In genomic region chr12:89756638-89757321, GRCh38 we compare ENCODE assay signal across 2 cellular contexts.
TF ChIP-seq lines count a peak whose summit lies in the region.

No MANE protein-coding gene starts in this region.

TF ChIP-seq in A549, 52 proteins besides CTCF, POLR2A, EP300 and RAD21 (continued from another document and continues in another):
- no peak for TF ChIP-seq CHD2 (IDR thresholded peaks at IDR 0.05; ENCODE audit: low read length, partially characterized antibody)
- TF ChIP-seq ESRRA (IDR thresholded peaks at IDR 0.05; ENCODE audit: borderline replicate concordance, low read length) = no peak
- no peak for TF ChIP-seq SREBF2 (IDR thresholded peaks at IDR 0.05)
- TF ChIP-seq RNF2 (IDR thresholded peaks at IDR 0.05; ENCODE audit: borderline replicate concordance, low read depth) = no peak
- TF ChIP-seq, protein P1, sequence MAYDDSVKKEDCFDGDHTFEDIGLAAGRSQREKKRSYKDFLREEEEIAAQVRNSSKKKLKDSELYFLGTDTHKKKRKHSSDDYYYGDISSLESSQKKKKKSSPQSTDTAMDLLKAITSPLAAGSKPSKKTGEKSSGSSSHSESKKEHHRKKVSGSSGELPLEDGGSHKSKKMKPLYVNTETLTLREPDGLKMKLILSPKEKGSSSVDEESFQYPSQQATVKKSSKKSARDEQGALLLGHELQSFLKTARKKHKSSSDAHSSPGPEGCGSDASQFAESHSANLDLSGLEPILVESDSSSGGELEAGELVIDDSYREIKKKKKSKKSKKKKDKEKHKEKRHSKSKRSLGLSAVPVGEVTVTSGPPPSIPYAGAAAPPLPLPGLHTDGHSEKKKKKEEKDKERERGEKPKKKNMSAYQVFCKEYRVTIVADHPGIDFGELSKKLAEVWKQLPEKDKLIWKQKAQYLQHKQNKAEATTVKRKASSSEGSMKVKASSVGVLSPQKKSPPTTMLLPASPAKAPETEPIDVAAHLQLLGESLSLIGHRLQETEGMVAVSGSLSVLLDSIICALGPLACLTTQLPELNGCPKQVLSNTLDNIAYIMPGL (CRISPR knock-in tag; IDR thresholded peaks at IDR 0.05; ENCODE audit: borderline replicate concordance) = no peak
- TF ChIP-seq NR3C1 (IDR thresholded peaks at IDR 0.05) = no peak
- no peak for TF ChIP-seq POLR2AphosphoS2 (conservative IDR thresholded peaks at IDR 0.05; ENCODE audit: low read length)
- peak; percentile 6; the same call in 1 of the 3 replicates for TF ChIP-seq SMC3 (IDR thresholded peaks at IDR 0.05)
- TF ChIP-seq FOXS1 (CRISPR knock-in tag; IDR thresholded peaks at IDR 0.05) = no peak
- no peak for TF ChIP-seq KDM1A (IDR thresholded peaks at IDR 0.05; ENCODE audit: low read depth)
- TF ChIP-seq REST (IDR thresholded peaks at IDR 0.05) = no peak
- no peak for TF ChIP-seq RCOR1 (IDR thresholded peaks at IDR 0.05; ENCODE audit: low read depth, low read length)
- TF ChIP-seq RARB (CRISPR knock-in tag; IDR thresholded peaks at IDR 0.05) = no peak
- TF ChIP-seq ELK1 (IDR thresholded peaks at IDR 0.05; ENCODE audit: low read depth, low read length) = no peak
- TF ChIP-seq TP53 (CRISPR knock-in tag; IDR thresholded peaks at IDR 0.05) = no peak
- TF ChIP-seq ZFP36 (IDR thresholded peaks at IDR 0.05; ENCODE audit: borderline replicate concordance, partially characterized antibody) = no peak
- TF ChIP-seq JUN (IDR thresholded peaks at IDR 0.05) = peak; percentile 57 to 75; a peak in 4 of 5 replicates
- no peak for TF ChIP-seq EHMT2 (IDR thresholded peaks at IDR 0.05; ENCODE audit: low read depth)
- TF ChIP-seq TFCP2L1 (CRISPR knock-in tag; IDR thresholded peaks at IDR 0.05) = no peak
- TF ChIP-seq E2F6 (IDR thresholded peaks at IDR 0.05; ENCODE audit: borderline replicate concordance, low read depth) = no peak
- no peak for TF ChIP-seq FOSB (CRISPR knock-in tag; IDR thresholded peaks at IDR 0.05)
- TF ChIP-seq BHLHE40 (IDR thresholded peaks at IDR 0.05; ENCODE audit: low read depth, low read length) = no peak
- no peak for TF ChIP-seq CHD4 (IDR thresholded peaks at IDR 0.05; ENCODE audit: borderline replicate concordance)
- TF ChIP-seq, protein P2, sequence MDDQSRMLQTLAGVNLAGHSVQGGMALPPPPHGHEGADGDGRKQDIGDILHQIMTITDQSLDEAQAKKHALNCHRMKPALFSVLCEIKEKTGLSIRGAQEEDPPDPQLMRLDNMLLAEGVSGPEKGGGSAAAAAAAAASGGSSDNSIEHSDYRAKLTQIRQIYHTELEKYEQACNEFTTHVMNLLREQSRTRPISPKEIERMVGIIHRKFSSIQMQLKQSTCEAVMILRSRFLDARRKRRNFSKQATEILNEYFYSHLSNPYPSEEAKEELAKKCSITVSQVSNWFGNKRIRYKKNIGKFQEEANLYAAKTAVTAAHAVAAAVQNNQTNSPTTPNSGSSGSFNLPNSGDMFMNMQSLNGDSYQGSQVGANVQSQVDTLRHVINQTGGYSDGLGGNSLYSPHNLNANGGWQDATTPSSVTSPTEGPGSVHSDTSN (IDR thresholded peaks at IDR 0.05) = no peak
- no peak for TF ChIP-seq CBX8 (IDR thresholded peaks at IDR 0.05)
- peak; percentile 88 for TF ChIP-seq JUNB (IDR thresholded peaks at IDR 0.05)
- no peak for TF ChIP-seq NPAS2 (CRISPR knock-in tag; IDR thresholded peaks at IDR 0.05; ENCODE audit: borderline replicate concordance)
- TF ChIP-seq KDM5A (IDR thresholded peaks at IDR 0.05) = no peak
- no peak for TF ChIP-seq HDAC2 (IDR thresholded peaks at IDR 0.05)
- TF ChIP-seq HOXB13 (CRISPR knock-in tag; IDR thresholded peaks at IDR 0.05; ENCODE audit: low read depth) = no peak
- no peak; the same call in 1 of the 2 replicates for TF ChIP-seq EHF (CRISPR knock-in tag; IDR thresholded peaks at IDR 0.05)
- TF ChIP-seq ZC3H11A (IDR thresholded peaks at IDR 0.05) = no peak

TF ChIP-seq in K562, 482 proteins besides CTCF, POLR2A, EP300 and RAD21 (continued from another document and continues in another):
- TF ChIP-seq, protein P3, sequence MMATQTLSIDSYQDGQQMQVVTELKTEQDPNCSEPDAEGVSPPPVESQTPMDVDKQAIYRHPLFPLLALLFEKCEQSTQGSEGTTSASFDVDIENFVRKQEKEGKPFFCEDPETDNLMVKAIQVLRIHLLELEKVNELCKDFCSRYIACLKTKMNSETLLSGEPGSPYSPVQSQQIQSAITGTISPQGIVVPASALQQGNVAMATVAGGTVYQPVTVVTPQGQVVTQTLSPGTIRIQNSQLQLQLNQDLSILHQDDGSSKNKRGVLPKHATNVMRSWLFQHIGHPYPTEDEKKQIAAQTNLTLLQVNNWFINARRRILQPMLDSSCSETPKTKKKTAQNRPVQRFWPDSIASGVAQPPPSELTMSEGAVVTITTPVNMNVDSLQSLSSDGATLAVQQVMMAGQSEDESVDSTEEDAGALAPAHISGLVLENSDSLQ (IDR thresholded peaks at IDR 0.05) = peak; percentile 51
- peak; percentile 56 for TF ChIP-seq ZNF197 (CRISPR knock-in tag; IDR thresholded peaks at IDR 0.05; ENCODE audit: low read depth)
- TF ChIP-seq MAFG (tag; conservative IDR thresholded peaks at IDR 0.05) = peak; percentile 99
- peak; percentile 97 for TF ChIP-seq BACH1 (tag; IDR thresholded peaks at IDR 0.05)
- TF ChIP-seq ZNF347 (CRISPR knock-in tag; IDR thresholded peaks at IDR 0.05; ENCODE audit: low read depth) = no peak
- peak; percentile 43; the same call in 1 of the 2 replicates for TF ChIP-seq LEF1 (IDR thresholded peaks at IDR 0.05)
- no peak for TF ChIP-seq POLR3A (IDR thresholded peaks at IDR 0.05; ENCODE audit: borderline replicate concordance, extremely low read depth, insufficient read depth, insufficient read length)
- peak; percentile 93 for TF ChIP-seq DPF2 (IDR thresholded peaks at IDR 0.05)
- peak; percentile 86; the same call in 1 of the 2 replicates for TF ChIP-seq PHF21A (IDR thresholded peaks at IDR 0.05; ENCODE audit: borderline replicate concordance, low read depth)
- peak; percentile 74 for TF ChIP-seq MEIS2 (IDR thresholded peaks at IDR 0.05; ENCODE audit: partially characterized antibody)
- TF ChIP-seq NFE2L1 (tag; IDR thresholded peaks at IDR 0.05; ENCODE audit: borderline replicate concordance, low read depth) = no peak
- TF ChIP-seq KLF13 (tag; IDR thresholded peaks at IDR 0.05; ENCODE audit: borderline replicate concordance, low read depth) = no peak
- TF ChIP-seq CCNT2 (IDR thresholded peaks at IDR 0.05; ENCODE audit: borderline replicate concordance, extremely low read depth, insufficient read length, low read depth, low read length) = peak; percentile 91
- TF ChIP-seq FOXM1 (IDR thresholded peaks at IDR 0.05; ENCODE audit: low read depth) = peak; percentile 63; the same call in 1 of the 2 replicates
- no peak for TF ChIP-seq FOXM1 (CRISPR knock-in tag; IDR thresholded peaks at IDR 0.05; ENCODE audit: low read depth)
- peak; percentile 67 for TF ChIP-seq CTBP1 (IDR thresholded peaks at IDR 0.05; ENCODE audit: borderline replicate concordance)
- peak; percentile 60; the same call in 1 of the 2 replicates for TF ChIP-seq ZEB2 (IDR thresholded peaks at IDR 0.05)
- peak in 1 of 2 experiments; percentile 86; a peak in 1 of 4 replicates for TF ChIP-seq HDAC1 (IDR thresholded peaks at IDR 0.05)
- TF ChIP-seq MCM3 (IDR thresholded peaks at IDR 0.05) = no peak
- no peak for TF ChIP-seq MLX (CRISPR knock-in tag; conservative IDR thresholded peaks at IDR 0.05)
- TF ChIP-seq ZNF175 (CRISPR knock-in tag; IDR thresholded peaks at IDR 0.05; ENCODE audit: low read depth) = peak; percentile 95
- no peak for TF ChIP-seq NR3C1 (CRISPR knock-in tag; IDR thresholded peaks at IDR 0.05)
- peak; percentile 15; the same call in 1 of the 2 replicates for TF ChIP-seq ZFX (CRISPR knock-in tag; IDR thresholded peaks at IDR 0.05)
- TF ChIP-seq, protein P4, sequence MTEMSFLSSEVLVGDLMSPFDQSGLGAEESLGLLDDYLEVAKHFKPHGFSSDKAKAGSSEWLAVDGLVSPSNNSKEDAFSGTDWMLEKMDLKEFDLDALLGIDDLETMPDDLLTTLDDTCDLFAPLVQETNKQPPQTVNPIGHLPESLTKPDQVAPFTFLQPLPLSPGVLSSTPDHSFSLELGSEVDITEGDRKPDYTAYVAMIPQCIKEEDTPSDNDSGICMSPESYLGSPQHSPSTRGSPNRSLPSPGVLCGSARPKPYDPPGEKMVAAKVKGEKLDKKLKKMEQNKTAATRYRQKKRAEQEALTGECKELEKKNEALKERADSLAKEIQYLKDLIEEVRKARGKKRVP (CRISPR knock-in tag; IDR thresholded peaks at IDR 0.05) = peak; percentile 73
- TF ChIP-seq ZNF589 (CRISPR knock-in tag; IDR thresholded peaks at IDR 0.05; ENCODE audit: low read depth) = peak; percentile 83
- no peak for TF ChIP-seq NFXL1 (CRISPR knock-in tag; IDR thresholded peaks at IDR 0.05)
- TF ChIP-seq CEBPG (CRISPR knock-in tag; IDR thresholded peaks at IDR 0.05) = peak; percentile 98
- TF ChIP-seq CEBPG (tag; conservative IDR thresholded peaks at IDR 0.05 in 1 of 2, IDR thresholded peaks at IDR 0.05 in 1 of 2) = peak; percentile 99
- TF ChIP-seq NCOA1 (IDR thresholded peaks at IDR 0.05; ENCODE audit: low read depth) = peak; percentile 67; the same call in 1 of the 2 replicates
- TF ChIP-seq TFE3 (CRISPR knock-in tag; IDR thresholded peaks at IDR 0.05) = no peak
- TF ChIP-seq SMARCB1 (IDR thresholded peaks at IDR 0.05; ENCODE audit: insufficient read length, low read depth) = peak; percentile 92
- no peak for TF ChIP-seq ZZZ3 (IDR thresholded peaks at IDR 0.05)
- 0 out of 4 replicates have a peak, but pooled peaks of 1 of the 2 experiments have one; percentile 8 for TF ChIP-seq TEAD1 (CRISPR knock-in tag; IDR thresholded peaks at IDR 0.05)
- TF ChIP-seq POLR2G (IDR thresholded peaks at IDR 0.05; ENCODE audit: low read depth, low read length) = no peak
- no peak for TF ChIP-seq STAT6 (CRISPR knock-in tag; IDR thresholded peaks at IDR 0.05)
- peak in 1 of 2 experiments; percentile 56 for TF ChIP-seq AFF1 (IDR thresholded peaks at IDR 0.05; ENCODE audit: low read depth in 1 of 2, partially characterized antibody in 2 of 2)
- TF ChIP-seq ZNF766 (CRISPR knock-in tag; conservative IDR thresholded peaks at IDR 0.05) = 0 out of 2 replicates have a peak, but pooled peaks have one; percentile 25
- TF ChIP-seq, protein P5, sequence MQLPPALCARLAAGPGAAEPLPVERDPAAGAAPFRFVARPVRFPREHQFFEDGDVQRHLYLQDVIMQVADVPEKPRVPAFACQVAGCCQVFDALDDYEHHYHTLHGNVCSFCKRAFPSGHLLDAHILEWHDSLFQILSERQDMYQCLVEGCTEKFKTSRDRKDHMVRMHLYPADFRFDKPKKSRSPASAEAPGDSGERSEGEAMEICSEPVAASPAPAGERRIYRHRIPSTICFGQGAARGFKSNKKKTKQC (CRISPR knock-in tag; IDR thresholded peaks at IDR 0.05) = no peak
- TF ChIP-seq KDM1A (IDR thresholded peaks at IDR 0.05) = peak; percentile 98
- no peak for TF ChIP-seq ZNF830 (CRISPR knock-in tag; IDR thresholded peaks at IDR 0.05)
- TF ChIP-seq FOSL1 (tag; conservative IDR thresholded peaks at IDR 0.05) = peak; percentile 100
- peak; percentile 50; the same call in 1 of the 2 replicates for TF ChIP-seq RNF2 (IDR thresholded peaks at IDR 0.05)
